23 cellular contexts compared by ENCODE assay signal in the genomic region with DNA sequence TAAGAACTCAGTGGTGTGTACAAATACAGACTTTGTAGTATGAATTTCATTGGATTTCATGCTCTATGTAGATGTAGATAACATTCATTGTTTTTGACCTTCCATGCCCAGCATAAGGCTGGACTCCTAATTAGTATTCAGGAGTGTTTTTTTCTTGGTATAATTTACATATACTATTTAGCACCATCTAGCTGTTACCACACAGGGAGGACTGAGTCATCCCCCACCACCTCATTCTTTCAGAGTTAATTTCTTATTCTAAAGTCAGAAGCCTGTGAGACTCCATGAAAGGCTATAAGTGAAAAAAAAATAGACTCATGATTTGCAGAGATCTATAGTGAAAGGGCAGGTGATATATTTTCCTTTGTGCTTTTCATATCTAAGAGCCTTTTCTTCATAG.
"Had no signal": no experiment of that assay in that cellular context is flagged by ENCODE, and none has a peak within 500 bp of the region (broad histone marks: within the 10 kb centered on the region; RNA-seq: fewer than 3 reads in every experiment).

No MANE protein-coding gene starts in this region.

- DNase-seq: activated CD4-positive, alpha-beta memory T cell treated with anti-CD3 and anti-CD28 coated beads for 36 hours; activated CD4-positive, alpha-beta T cell treated with anti-CD3 and anti-CD28 coated beads, Interleukin-2, amount 10 ng/mL, durations not matched to agents 24 days and 14 days; activated CD4-positive, CD25-positive, alpha-beta regulatory T cell treated with anti-CD3 and anti-CD28 coated beads, Interleukin-2, amount 50 U/mL, for 72 hours; activated naive CD8-positive, alpha-beta T cell treated with anti-CD3 and anti-CD28 coated beads, Interleukin-2, amount 50 U/mL, for 24 hours; activated T-cell treated with anti-CD3 and anti-CD28 coated beads, Interleukin-2, amount 50 U/mL, for 48 hours; amygdala; cerebellar nuclear complex; colonic mucosa; effector CD8-positive, alpha-beta T cell; glutamatergic neuron; left cardiac atrium; left ventricle myocardium superior; posterior cingulate gyrus; right lobe of liver; stimulated activated CD4-positive, alpha-beta T cell treated with anti-CD3 and anti-CD28 coated beads, Interleukin-12 subunit alpha, Interleukin-12 subunit beta, amount 100 ng/mL, for 4 hours; stimulated activated CD4-positive, alpha-beta T cell treated with anti-CD3 and anti-CD28 coated beads, Interleukin-4, amount 100 ng/mL, for 1 hour; stimulated activated naive CD8-positive, alpha-beta T cell treated with anti-CD3 and anti-CD28 coated beads, Interleukin-15, Interleukin-2, amounts not matched to agents 100 U/mL and 50 U/mL, for 24 hours; T1000; testis; transverse colon had no signal

- H3K27me3 Mint-ChIP-seq: activated CD4-positive, alpha-beta memory T cell treated with anti-CD3 and anti-CD28 coated beads for 36 hours; activated CD4-positive, alpha-beta T cell treated with anti-CD3 and anti-CD28 coated beads, Interleukin-2, amount 10 ng/mL, durations not matched to agents 24 days and 14 days; activated naive CD4-positive, alpha-beta T cell treated with anti-CD3 and anti-CD28 coated beads, Interleukin-2, amount 50 U/mL, for 24 hours; activated naive CD8-positive, alpha-beta T cell treated with anti-CD3 and anti-CD28 coated beads, Interleukin-2, amount 50 U/mL, for 24 hours had no signal

- H3K9me3 Mint-ChIP-seq: activated CD4-positive, alpha-beta T cell treated with anti-CD3 and anti-CD28 coated beads, Interleukin-2, amount 10 ng/mL, durations not matched to agents 24 days and 14 days; activated naive CD4-positive, alpha-beta T cell treated with anti-CD3 and anti-CD28 coated beads, Interleukin-2, amount 50 U/mL, for 24 hours; nephron had no signal

- H3K27ac Mint-ChIP-seq: activated CD4-positive, alpha-beta memory T cell treated with anti-CD3 and anti-CD28 coated beads for 36 hours; activated CD4-positive, alpha-beta T cell treated with anti-CD3 and anti-CD28 coated beads, Interleukin-2, amount 10 ng/mL, durations not matched to agents 24 days and 14 days; activated naive CD4-positive, alpha-beta T cell treated with anti-CD3 and anti-CD28 coated beads, Interleukin-2, amount 50 U/mL, for 24 hours; activated naive CD8-positive, alpha-beta T cell treated with anti-CD3 and anti-CD28 coated beads, Interleukin-2, amount 50 U/mL, for 24 hours; activated T-helper 2 cell treated with anti-CD3 and anti-CD28 coated beads, Interferon-gamma antibody, Interleukin-2, Interleukin-4, amounts not matched to agents 10 μg/mL and 5 μg/mL and 100 μg/mL, durations not matched to agents 14 hours and 24 hours and 36 hours; nephron had no signal

- H3K4me1 Mint-ChIP-seq: activated CD4-positive, alpha-beta T cell treated with anti-CD3 and anti-CD28 coated beads, Interleukin-2, amount 10 ng/mL, durations not matched to agents 24 days and 14 days; activated naive CD4-positive, alpha-beta T cell treated with anti-CD3 and anti-CD28 coated beads, Interleukin-2, amount 50 U/mL, for 24 hours; activated naive CD8-positive, alpha-beta T cell treated with anti-CD3 and anti-CD28 coated beads, Interleukin-2, amount 50 U/mL, for 24 hours; nephron had no signal

- H3K36me3 Mint-ChIP-seq: activated CD4-positive, alpha-beta memory T cell treated with anti-CD3 and anti-CD28 coated beads for 36 hours; activated naive CD4-positive, alpha-beta T cell treated with anti-CD3 and anti-CD28 coated beads, Interleukin-2, amount 50 U/mL, for 24 hours had no signal

- ATAC-seq: activated naive CD8-positive, alpha-beta T cell treated with anti-CD3 and anti-CD28 coated beads, Interleukin-2, amount 50 U/mL, for 24 hours; left cardiac atrium; left ventricle myocardium superior; right lobe of liver; stimulated activated naive CD8-positive, alpha-beta T cell treated with anti-CD3 and anti-CD28 coated beads, Interleukin-15, Interleukin-2, amounts not matched to agents 100 U/mL and 50 U/mL, for 24 hours had no signal

- H3K4me3 Mint-ChIP-seq: activated CD4-positive, alpha-beta memory T cell treated with anti-CD3 and anti-CD28 coated beads for 36 hours; activated CD4-positive, alpha-beta T cell treated with anti-CD3 and anti-CD28 coated beads, Interleukin-2, amount 10 ng/mL, durations not matched to agents 24 days and 14 days; activated naive CD4-positive, alpha-beta T cell treated with anti-CD3 and anti-CD28 coated beads, Interleukin-2, amount 50 U/mL, for 24 hours; activated naive CD8-positive, alpha-beta T cell treated with anti-CD3 and anti-CD28 coated beads, Interleukin-2, amount 50 U/mL, for 24 hours; nephron had no signal
